ENCODE assay signal across 23 cellular contexts in the genomic region with DNA sequence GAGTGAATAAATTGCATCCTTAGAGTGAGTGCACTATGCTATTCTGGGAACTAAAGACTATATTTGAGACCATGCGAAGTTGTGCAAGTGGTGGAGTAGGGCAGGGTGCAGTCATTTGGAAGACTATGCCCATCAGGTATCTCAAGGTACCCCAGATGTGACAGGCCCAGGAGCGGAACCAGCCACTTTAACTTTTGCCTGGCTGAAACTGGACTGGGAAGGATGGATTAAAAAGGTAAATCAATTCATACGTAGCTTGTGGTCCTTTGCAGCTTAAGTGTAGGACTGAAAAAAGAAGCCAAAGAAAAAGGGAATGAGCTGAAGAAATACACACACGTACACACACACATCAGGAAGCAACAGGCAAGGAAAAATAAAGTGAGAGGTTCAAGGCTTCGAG. TPM values are rescaled to one million over a fixed set of nuclear protein-coding genes. Genes with fewer than 3 reads are reported as not detected.
DNase-seq lines count a peak whose midpoint lies in the region; ATAC-seq, FAIRE-seq and TF ChIP-seq lines count a peak whose summit lies in the region.
"Had no signal": no experiment of that assay in that cellular context is flagged by ENCODE, and none has a peak within 500 bp of the region (broad histone marks: within the 10 kb centered on the region; RNA-seq: fewer than 3 reads in every experiment).

No MANE protein-coding gene starts in this region.

- no peak for DNase-seq in CD14-positive monocyte (ENCODE audit: low spot score)
- no peak for DNase-seq in GM12891 (ENCODE audit: insufficient read length, low spot score)
- no peak for DNase-seq in activated B cell treated with CpG ODN at 0.5 μM for 24 hours
- DNase-seq in NCI-H524 treated with DMSO at 0.1 percent for 48 hours (lab: John Stamatoyannopoulos, UW): no peak
- no peak for DNase-seq in NCI-H146 treated with DMSO at 0.1 percent for 48 hours (lab: John Stamatoyannopoulos, UW; ENCODE audit: unreplicated experiment)
- DNase-seq in activated CD4-positive, alpha-beta T cell treated with anti-CD3 and anti-CD28 coated beads, Interleukin-2, amount 50 U/mL, for 4 hours: no peak
- no peak for DNase-seq in nephron progenitor cell
- DNase-seq: activated CD4-positive, alpha-beta memory T cell treated with anti-CD3 and anti-CD28 coated beads for 36 hours; activated T-cell treated with anti-CD3 and anti-CD28 coated beads for 4 hours; adrenal gland; CD4-positive, alpha-beta memory T cell; heart right ventricle; NCI-H1417 treated with DMSO at 0.1 percent for 48 hours; NCI-H69; occipital lobe; PC-3; stimulated activated CD4-positive, alpha-beta T cell treated with anti-CD3 and anti-CD28 coated beads, Interleukin-15, amount 100 ng/mL, for 24 hours had no signal

- no peaks in the 10 kb centered on the region for H3K9me3 ChIP-seq in mononuclear cell (ENCODE audit: low read depth, low read length)
- H3K9me3 ChIP-seq: adrenal gland, right atrium auricular region had no signal

- H3K4me1 Mint-ChIP-seq in CD14-positive monocyte (peaks cover 59% of the 10 kb centered on the region), activated B cell treated with CpG ODN at 0.5 μM for 24 hours (peaks cover 75% of the 10 kb centered on the region), nephron progenitor cell (no peaks in the 10 kb centered on the region)
- H3K4me1 Mint-ChIP-seq: CD4-positive, alpha-beta memory T cell had no signal

- POLR2A ChIA-PET in activated B cell treated with CpG ODN at 0.5 μM for 24 hours (lab: Charles Lee): interaction anchor here (0.5 to 2.5 kb wide), 4 partner anchors 7 to 36 kb away, joined by 3 to 12 read pairs (median 4); no protein-coding TSS in a partner anchor

- H3K27ac Mint-ChIP-seq in CD14-positive monocyte: peak overlapping the region; percentile 84 to 100 (median 85)
- H3K27ac Mint-ChIP-seq in activated B cell treated with CpG ODN at 0.5 μM for 24 hours: peak overlapping the region; percentile 68
- H3K27ac Mint-ChIP-seq in nephron progenitor cell: no peak overlapping the region
- H3K27ac Mint-ChIP-seq: activated CD4-positive, alpha-beta memory T cell treated with anti-CD3 and anti-CD28 coated beads for 36 hours; CD4-positive, alpha-beta memory T cell had no signal

- H3K27me3 Mint-ChIP-seq in CD14-positive monocyte (ENCODE audit: low read depth in 3 of 3) (peaks cover 0 to 2% (median 0%) of the 10 kb centered on the region in 3 donors), activated B cell treated with CpG ODN at 0.5 μM for 24 hours (no peaks in the 10 kb centered on the region), nephron progenitor cell (ENCODE audit: low read depth, poor library complexity) (peaks cover 4% of the 10 kb centered on the region)
- H3K27me3 Mint-ChIP-seq: activated CD4-positive, alpha-beta memory T cell treated with anti-CD3 and anti-CD28 coated beads for 36 hours had no signal

- FAIRE-seq in GM12891 (lab: Jason Lieb, UNC): peak; percentile 16
- FAIRE-seq: HTR-8/SVneo had no signal

- peaks cover 25% of the 10 kb centered on the region for H3K4me1 ChIP-seq in mononuclear cell (ENCODE audit: insufficient read depth, low read length)
- H3K4me1 ChIP-seq: right atrium auricular region had no signal

- H3K9me3 Mint-ChIP-seq in CD14-positive monocyte (peaks cover 2 to 7% (median 5%) of the 10 kb centered on the region in 7 donors), activated B cell treated with CpG ODN at 0.5 μM for 24 hours (peaks cover 2% of the 10 kb centered on the region), nephron progenitor cell (peaks cover 4% of the 10 kb centered on the region)

- TF ChIP-seq CTCF in CD14-positive monocyte (IDR thresholded peaks at IDR 0.05) (no peak), activated B cell treated with CpG ODN at 0.5 μM for 24 hours (IDR thresholded peaks at IDR 0.05) (no peak), nephron progenitor cell (IDR thresholded peaks at IDR 0.05) (no peak)

- intact Hi-C loops in CD14-positive monocyte (cut with micrococcal nuclease): no loop called here
- intact Hi-C loops in activated B cell treated with CpG ODN at 0.5 μM for 24 hours (cut with micrococcal nuclease): loop anchor here (2.0 to 5.0 kb wide), 4 partner anchors 36 to 378 kb away; a partner anchor contains a TSS

- no peaks in the 10 kb centered on the region for H3K27me3 ChIP-seq in mononuclear cell (ENCODE audit: insufficient read depth, low read length)
- H3K27me3 ChIP-seq: adrenal gland, heart right ventricle, right atrium auricular region had no signal

- H3K4me3 Mint-ChIP-seq in CD14-positive monocyte: peak overlapping the region; percentile 85 to 91
- H3K4me3 Mint-ChIP-seq in activated B cell treated with CpG ODN at 0.5 μM for 24 hours: peak overlapping the region; percentile 77
- no peak overlapping the region for H3K4me3 Mint-ChIP-seq in nephron progenitor cell
- H3K4me3 Mint-ChIP-seq: activated CD4-positive, alpha-beta memory T cell treated with anti-CD3 and anti-CD28 coated beads for 36 hours; CD4-positive, alpha-beta memory T cell had no signal

- peaks cover 41 to 50% of the 10 kb centered on the region in 2 donors for H3K36me3 Mint-ChIP-seq in CD14-positive monocyte
- peaks cover 24% of the 10 kb centered on the region for H3K36me3 Mint-ChIP-seq in activated B cell treated with CpG ODN at 0.5 μM for 24 hours (ENCODE audit: low read depth)
- no peaks in the 10 kb centered on the region for H3K36me3 Mint-ChIP-seq in nephron progenitor cell (ENCODE audit: low read depth)
- H3K36me3 Mint-ChIP-seq: activated CD4-positive, alpha-beta memory T cell treated with anti-CD3 and anti-CD28 coated beads for 36 hours; CD4-positive, alpha-beta memory T cell had no signal

- peak overlapping the region; percentile 42 for H3K4me3 ChIP-seq in mononuclear cell (ENCODE audit: low read length)
- H3K4me3 ChIP-seq: lung had no signal

- ATAC-seq in activated B cell treated with CpG ODN at 0.5 μM for 24 hours (ENCODE audit: low read depth): no peak
- ATAC-seq: HCT116, heart right ventricle, PC-3 had no signal

- TF ChIP-seq POLR2A in GM12891 (IDR thresholded peaks at IDR 0.05; ENCODE audit: low read depth, low read length): no peak

- CTCF ChIA-PET in activated B cell treated with CpG ODN at 0.5 μM for 24 hours (lab: Charles Lee): interaction anchor here (2.0 to 4.6 kb wide), 2 partner anchors 13 to 101 kb away, joined by 9 to 16 read pairs; no protein-coding TSS in a partner anchor

TF ChIP-seq in GM12891, 5 proteins besides CTCF, POLR2A, EP300 and RAD21:
- TF ChIP-seq TAF1 (IDR thresholded peaks at IDR 0.05; ENCODE audit: low read depth, low read length): no peak
- TF ChIP-seq POU2F2 (IDR thresholded peaks at IDR 0.05; ENCODE audit: low read depth, low read length): no peak
- no peak for TF ChIP-seq SPI1 (IDR thresholded peaks at IDR 0.05; ENCODE audit: low read depth, low read length)
- TF ChIP-seq PAX5 (IDR thresholded peaks at IDR 0.05; ENCODE audit: insufficient read depth, low read length, severe bottlenecking): no peak
- no peak for TF ChIP-seq POLR2AphosphoS5 (IDR thresholded peaks at IDR 0.05; ENCODE audit: low read depth, low read length)

RNA-seq across cellular contexts. Expression of a gene that starts 1.7 kb away (rescaled TPM):
- polyA plus RNA-seq in CD14-positive monocyte: 100 to 1,000 TPM; 131 to 132 TPM
- polyA plus RNA-seq in GM12891 (2012; ENCODE audit: low read depth, missing spikeins): 16.4 TPM
- 43.8 and 48.0 TPM in 2 replicates for total RNA-seq in activated B cell treated with CpG ODN at 0.5 μM for 24 hours
- total RNA-seq in mononuclear cell: 35.9 TPM
- total RNA-seq: activated CD4-positive, alpha-beta memory T cell treated with anti-CD3 and anti-CD28 coated beads for 36 hours; T-helper 1 cell treated with Interleukin-12 subunit alpha and Interleukin-12 subunit beta and Interleukin-4 antibody, amounts not matched to agents 30 ng/mL and 1 ng/mL, for 36 hours had no signal
